ENCODE assay signal across 10 cellular contexts in genomic region chr14:55412686-55413085, GRCh38. TPM values are rescaled to one million over a fixed set of nuclear protein-coding genes. Genes with fewer than 3 reads are reported as not detected.
DNase-seq lines count a peak whose midpoint lies in the region; ATAC-seq and TF ChIP-seq lines count a peak whose summit lies in the region.
"Had no signal": no experiment of that assay in that cellular context is flagged by ENCODE, and none has a peak within 500 bp of the region (broad histone marks: within the 10 kb centered on the region; RNA-seq: fewer than 3 reads in every experiment).

No MANE protein-coding gene starts in this region.

- DNase-seq in SK-N-SH (no peak), PC-9 (peak; percentile 51 to 98), retinal pigment epithelial cell (ENCODE audit: low read depth) (peak; percentile 98), NCI-H2029 (lab: John Stamatoyannopoulos, UW) (no peak)
- no peak for DNase-seq in activated CD4-positive, CD25-positive, alpha-beta regulatory T cell treated with anti-CD3 and anti-CD28 coated beads, Interleukin-2, amount 50 U/mL, for 72 hours
- DNase-seq: NCI-H187 treated with DMSO at 0.1 percent for 48 hours had no signal

- peak overlapping the region; percentile 99; the same call in 1 of the 2 replicates for H2AFZ ChIP-seq in SK-N-SH (ENCODE audit: low read depth)
- peak overlapping the region; percentile 92 for H2AFZ ChIP-seq in PC-9

- ATAC-seq in SK-N-SH treated with all-trans-retinoic acid at 6 μM for 48 hours (no peak), esophagus mucosa (peak; percentile 92), HG02884 (IDR thresholded peaks at IDR 0.05; ENCODE audit: unreplicated experiment) (no peak)

- H3K4me2 ChIP-seq in SK-N-SH, result no peak overlapping the region
- peak overlapping the region; percentile 93 for H3K4me2 ChIP-seq in PC-9

- TF ChIP-seq RAD21 in SK-N-SH (IDR thresholded peaks at IDR 0.05; ENCODE audit: low read length), result no peak

- 85% methylated on average over 5 of the region's 5 CpGs for WGBS in SK-N-SH (ENCODE audit: low lambda C conversion rate)

- H4K20me1 ChIP-seq in SK-N-SH (ENCODE audit: insufficient read depth) (no peaks in the 10 kb centered on the region), PC-9 (ENCODE audit: insufficient read depth) (no peaks in the 10 kb centered on the region)

- no peak overlapping the region for H3K9ac ChIP-seq in SK-N-SH

- no peaks in the 10 kb centered on the region for H3K9me2 ChIP-seq in SK-N-SH
- no peaks in the 10 kb centered on the region for H3K9me2 ChIP-seq in PC-9 (ENCODE audit: insufficient read depth)

- TF ChIP-seq EP300 in SK-N-SH (IDR thresholded peaks at IDR 0.05; ENCODE audit: borderline replicate concordance in 1 of 2, low read depth in 1 of 2, low read length in 1 of 2), result no peak

- H3K27me3 ChIP-seq in SK-N-SH (ENCODE audit: insufficient read depth) (no peaks in the 10 kb centered on the region), PC-9 (ENCODE audit: insufficient read depth, low read depth) (no peaks in the 10 kb centered on the region)

- H3K9me3 ChIP-seq in SK-N-SH (no peaks in the 10 kb centered on the region), PC-9 (ENCODE audit: insufficient read depth, low read depth) (no peaks in the 10 kb centered on the region)

- H3K27ac ChIP-seq in SK-N-SH (ENCODE audit: low read depth in 2 of 2, low read length in 1 of 2) (no peak overlapping the region), PC-9 (peak overlapping the region; percentile 97)

- CTCF ChIA-PET in SK-N-SH (lab: Yijun Ruan, JAX), result no interaction called here
- CTCF ChIA-PET in PC-9 (lab: Charles Lee), result no interaction called here

- H3K4me1 ChIP-seq in SK-N-SH (ENCODE audit: control insufficient read depth in 1 of 2, insufficient read depth in 2 of 2, low read depth in 1 of 2, low read length in 1 of 2), result peaks cover 9 to 10% of the 10 kb centered on the region in 2 experiments; a peak in 3 of 4 replicates
- H3K4me1 ChIP-seq in PC-9 (replicated peaks; ENCODE audit: insufficient read depth), result peaks cover 32% of the 10 kb centered on the region

- TF ChIP-seq CTCF in SK-N-SH (IDR thresholded peaks at IDR 0.05) (no peak), PC-9 (conservative IDR thresholded peaks at IDR 0.05) (no peak), retinal pigment epithelial cell (conservative IDR thresholded peaks at IDR 0.05; ENCODE audit: low read depth, low read length) (no peak)

- H3F3A ChIP-seq in SK-N-SH (replicated peaks; ENCODE audit: insufficient read depth) (no peaks in the 10 kb centered on the region), PC-9 (ENCODE audit: insufficient read depth, low read depth) (peaks cover 16% of the 10 kb centered on the region)

- no TSS peak for BruUV-seq in PC-9 (replicated peaks; lab: Mats Ljungman, UMichigan)

- H3K36me3 ChIP-seq in SK-N-SH (replicated peaks in 1 of 2; ENCODE audit: control insufficient read depth in 1 of 2, insufficient read depth in 2 of 2, low read length in 1 of 2) (no peaks in the 10 kb centered on the region), PC-9 (ENCODE audit: low read depth) (no peaks in the 10 kb centered on the region)

- POLR2A ChIA-PET in SK-N-SH (lab: Yijun Ruan, JAX), result no interaction called here
- POLR2A ChIA-PET in PC-9 (lab: Charles Lee; ENCODE audit: unreplicated experiment), result no interaction called here

- intact Hi-C loops in PC-9 (cut with micrococcal nuclease; ENCODE audit: unreplicated experiment), result loop anchor here (1.0 to 5.0 kb wide), 3 partner anchors 15 to 140 kb away; partner anchors contain the start of gene FBXO34

- H3K79me2 ChIP-seq in SK-N-SH (ENCODE audit: insufficient read depth) (peaks cover 39% of the 10 kb centered on the region), PC-9 (ENCODE audit: low read depth) (peaks cover 43% of the 10 kb centered on the region)

- no peak overlapping the region for H3K4me3 ChIP-seq in SK-N-SH (ENCODE audit: low read depth in 2 of 2, low read length in 1 of 2)
- peak overlapping the region; percentile 66; the same call in 1 of the 2 replicates for H3K4me3 ChIP-seq in PC-9
- H3K4me3 ChIP-seq in retinal pigment epithelial cell (ENCODE audit: low read length), result peak overlapping the region; percentile 95

TF ChIP-seq in SK-N-SH, 30 proteins besides CTCF, POLR2A, EP300 and RAD21 (continues in another document):
- TF ChIP-seq TCF12 (IDR thresholded peaks at IDR 0.05) (no peak), RFX5 (IDR thresholded peaks at IDR 0.05; ENCODE audit: low read length) (no peak), CHD2 (IDR thresholded peaks at IDR 0.05; ENCODE audit: low read length, partially characterized antibody) (no peak), GATA2 (CRISPR knock-in tag; IDR thresholded peaks at IDR 0.05) (no peak), SIN3A (IDR thresholded peaks at IDR 0.05; ENCODE audit: borderline replicate concordance, low read depth, low read length) (no peak), TEAD4 (IDR thresholded peaks at IDR 0.05; ENCODE audit: borderline replicate concordance, insufficient read depth) (no peak), NFIC (IDR thresholded peaks at IDR 0.05; ENCODE audit: borderline replicate concordance) (no peak), PBX3 (IDR thresholded peaks at IDR 0.05) (no peak), MEF2A (IDR thresholded peaks at IDR 0.05; ENCODE audit: borderline replicate concordance, low read depth) (no peak), FOXJ3 (CRISPR knock-in tag; IDR thresholded peaks at IDR 0.05) (no peak), TAF1 (IDR thresholded peaks at IDR 0.05; ENCODE audit: borderline replicate concordance, low read depth, low read length) (no peak), MXI1 (IDR thresholded peaks at IDR 0.05; ENCODE audit: low read depth, low read length) (no peak), NRF1 (IDR thresholded peaks at IDR 0.05; ENCODE audit: low read depth, low read length) (no peak)
- TF ChIP-seq, protein P1, sequence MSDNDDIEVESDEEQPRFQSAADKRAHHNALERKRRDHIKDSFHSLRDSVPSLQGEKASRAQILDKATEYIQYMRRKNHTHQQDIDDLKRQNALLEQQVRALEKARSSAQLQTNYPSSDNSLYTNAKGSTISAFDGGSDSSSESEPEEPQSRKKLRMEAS (IDR thresholded peaks at IDR 0.05; ENCODE audit: low read depth), result no peak

TF ChIP-seq in SK-N-SH treated with all-trans-retinoic acid at 6 μM for 48 hours, 23 proteins besides CTCF, POLR2A, EP300 and RAD21 (continues in another document):
- TF ChIP-seq ARNTL (CRISPR knock-in tag; IDR thresholded peaks at IDR 0.05; ENCODE audit: borderline replicate concordance, low read depth) (no peak), ZNF565 (CRISPR knock-in tag; conservative IDR thresholded peaks at IDR 0.05; ENCODE audit: low read depth) (no peak), ZNF8 (CRISPR knock-in tag; IDR thresholded peaks at IDR 0.05) (no peak), ISL1 (CRISPR knock-in tag; IDR thresholded peaks at IDR 0.05) (no peak), RARB (CRISPR knock-in tag; IDR thresholded peaks at IDR 0.05) (no peak), SNAI2 (CRISPR knock-in tag; IDR thresholded peaks at IDR 0.05) (no peak), PPARA (CRISPR knock-in tag; IDR thresholded peaks at IDR 0.05; ENCODE audit: borderline replicate concordance) (no peak), ZC3H10 (CRISPR knock-in tag; IDR thresholded peaks at IDR 0.05) (no peak), ZFP3 (CRISPR knock-in tag; IDR thresholded peaks at IDR 0.05) (no peak), OSR1 (CRISPR knock-in tag; IDR thresholded peaks at IDR 0.05) (no peak), ZFP30 (CRISPR knock-in tag; IDR thresholded peaks at IDR 0.05) (no peak), ESRRG (CRISPR knock-in tag; IDR thresholded peaks at IDR 0.05) (no peak), PATZ1 (CRISPR knock-in tag; IDR thresholded peaks at IDR 0.05; ENCODE audit: borderline replicate concordance) (no peak), BACH2 (CRISPR knock-in tag; IDR thresholded peaks at IDR 0.05; ENCODE audit: borderline replicate concordance) (no peak)
- TF ChIP-seq, protein P2, sequence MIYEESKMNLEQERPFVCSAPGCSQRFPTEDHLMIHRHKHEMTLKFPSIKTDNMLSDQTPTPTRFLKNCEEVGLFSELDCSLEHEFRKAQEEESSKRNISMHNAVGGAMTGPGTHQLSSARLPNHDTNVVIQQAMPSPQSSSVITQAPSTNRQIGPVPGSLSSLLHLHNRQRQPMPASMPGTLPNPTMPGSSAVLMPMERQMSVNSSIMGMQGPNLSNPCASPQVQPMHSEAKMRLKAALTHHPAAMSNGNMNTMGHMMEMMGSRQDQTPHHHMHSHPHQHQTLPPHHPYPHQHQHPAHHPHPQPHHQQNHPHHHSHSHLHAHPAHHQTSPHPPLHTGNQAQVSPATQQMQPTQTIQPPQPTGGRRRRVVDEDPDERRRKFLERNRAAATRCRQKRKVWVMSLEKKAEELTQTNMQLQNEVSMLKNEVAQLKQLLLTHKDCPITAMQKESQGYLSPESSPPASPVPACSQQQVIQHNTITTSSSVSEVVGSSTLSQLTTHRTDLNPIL (CRISPR knock-in tag; IDR thresholded peaks at IDR 0.05; ENCODE audit: low read depth), result no peak

RNA-seq across cellular contexts. Expression of gene ATG14, which starts 1.1 kb away (rescaled TPM):
- 4.3 and 5.4 TPM in 2 replicates for polyA plus RNA-seq in SK-N-SH (2012; rRNA removed)
- 3.5 and 3.6 TPM in 2 replicates for polyA plus RNA-seq in SK-N-SH (2012; cell fraction: cytosol; rRNA removed)
- polyA plus RNA-seq in SK-N-SH (2012; cell fraction: nucleus; rRNA removed), result 11.4 and 17.3 TPM in 2 replicates
- total RNA-seq in PC-9 (2021), result 13.6 and 14.6 TPM in 2 replicates
- total RNA-seq in esophagus mucosa, result 5.3 TPM

RNA-seq across cellular contexts. Expression of gene TBPL2, which starts 27.7 kb away (rescaled TPM):
- polyA plus RNA-seq in SK-N-SH (2012; rRNA removed), result not detected in 2 replicates
- polyA plus RNA-seq in SK-N-SH (2012; cell fraction: cytosol; rRNA removed), result not detected in 2 replicates
- polyA plus RNA-seq in SK-N-SH (2012; cell fraction: nucleus; rRNA removed), result not detected in 2 replicates
- total RNA-seq in PC-9 (2021), result not detected in 2 replicates
- total RNA-seq in esophagus mucosa, result not detected
- total RNA-seq: myocyte had no signal

Comparison
In these comparisons a context has a peak if more than half of its experiments do, and no peak if none do; other contexts are left out.
1. DNase-seq: peak in PC-9 (2 of 2) and retinal pigment epithelial cell (single experiment); none in SK-N-SH (single experiment), activated CD4-positive, CD25-positive, alpha-beta regulatory T cell treated with anti-CD3 and anti-CD28 coated beads, Interleukin-2, amount 50 U/mL, for 72 hours (single experiment) and NCI-H2029 (single experiment).
2. H3K4me3 ChIP-seq: peak in PC-9 (single experiment) and retinal pigment epithelial cell (single experiment); none in SK-N-SH (0 of 2).